In the genomic region with DNA sequence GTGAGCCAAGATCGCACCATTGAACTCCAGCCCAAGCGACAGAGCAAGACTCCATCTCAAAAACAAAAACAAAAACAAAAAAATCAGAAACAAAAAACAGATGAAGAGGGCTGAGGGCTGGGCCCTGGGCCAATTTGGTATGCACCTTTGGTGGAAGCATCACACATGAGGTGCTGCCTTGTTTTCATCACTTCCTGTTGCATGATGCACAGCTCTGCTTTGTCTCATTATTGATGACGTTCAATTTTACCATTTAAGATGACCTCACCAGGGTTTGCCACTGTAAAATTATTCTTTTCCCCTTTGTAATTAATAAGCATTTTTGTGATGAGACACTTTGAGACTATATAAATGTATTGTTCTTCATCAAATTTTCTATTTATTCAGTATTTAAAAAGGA, we compare ENCODE assay signal across 17 cellular contexts. TPM values are rescaled to one million over a fixed set of nuclear protein-coding genes. Genes with fewer than 3 reads are reported as not detected.
A peak's percentile ranks its signal among the peaks of the same experiment; 100 is the strongest.
DNase-seq lines count a peak whose midpoint lies in the region; ATAC-seq and TF ChIP-seq lines count a peak whose summit lies in the region.
"Had no signal": no experiment of that assay in that cellular context is flagged by ENCODE, and none has a peak within 500 bp of the region (broad histone marks: within the 10 kb centered on the region; RNA-seq: fewer than 3 reads in every experiment).

No MANE protein-coding gene starts in this region.

- H3K27me3 ChIP-seq in CD4-positive, alpha-beta memory T cell (ENCODE audit: insufficient read depth, low read length), result no peaks in the 10 kb centered on the region
- no peaks in the 10 kb centered on the region for H3K27me3 ChIP-seq in naive thymus-derived CD4-positive, alpha-beta T cell (ENCODE audit: control insufficient read depth in 2 of 2, insufficient read depth in 2 of 2, low read length in 2 of 2)
- H3K27me3 ChIP-seq in tibial nerve, result no peaks in the 10 kb centered on the region
- H3K27me3 ChIP-seq: BLaER1 treated with 17β-estradiol and CSF1 and Interleukin-3, amounts not matched to agents 10 nM and 100 nM had no signal

- no peak overlapping the region for H3K4me3 Mint-ChIP-seq in activated CD8-positive, alpha-beta memory T cell treated with anti-CD3 and anti-CD28 coated beads, Interleukin-2, amount 10 ng/mL, durations not matched to agents 7 days and 5 days
- H3K4me3 Mint-ChIP-seq in CD4-positive, alpha-beta memory T cell, result peak overlapping the region in 1 of 8 donors; percentile 31
- H3K4me3 Mint-ChIP-seq in activated CD8-positive, alpha-beta T cell treated with anti-CD3 and anti-CD28 coated beads for 36 hours, result no peak overlapping the region
- H3K4me3 Mint-ChIP-seq in naive thymus-derived CD4-positive, alpha-beta T cell, result peak overlapping the region in 3 of 10 donors; percentile 19 to 34 (median 32)
- H3K4me3 Mint-ChIP-seq in activated naive CD8-positive, alpha-beta T cell treated with anti-CD3 and anti-CD28 coated beads for 36 hours, result no peak overlapping the region

- TF ChIP-seq CTCF in activated CD8-positive, alpha-beta T cell treated with anti-CD3 and anti-CD28 coated beads for 36 hours (IDR thresholded peaks at IDR 0.05), result no peak
- no peak for TF ChIP-seq CTCF in tibial nerve (IDR thresholded peaks at IDR 0.05)

- peaks cover 9% of the 10 kb centered on the region for H3K36me3 Mint-ChIP-seq in activated CD8-positive, alpha-beta memory T cell treated with anti-CD3 and anti-CD28 coated beads, Interleukin-2, amount 10 ng/mL, durations not matched to agents 7 days and 5 days
- peaks cover 4 to 6% of the 10 kb centered on the region in 2 donors for H3K36me3 Mint-ChIP-seq in CD4-positive, alpha-beta memory T cell
- no peaks in the 10 kb centered on the region for H3K36me3 Mint-ChIP-seq in activated CD8-positive, alpha-beta T cell treated with anti-CD3 and anti-CD28 coated beads for 36 hours (ENCODE audit: low read depth)
- H3K36me3 Mint-ChIP-seq in naive thymus-derived CD4-positive, alpha-beta T cell, result peaks cover 3 to 44% (median 8%) of the 10 kb centered on the region in 5 donors
- H3K36me3 Mint-ChIP-seq in activated naive CD8-positive, alpha-beta T cell treated with anti-CD3 and anti-CD28 coated beads for 36 hours, result peaks cover 23% of the 10 kb centered on the region

- no peaks in the 10 kb centered on the region for H3K36me3 ChIP-seq in CD4-positive, alpha-beta memory T cell (ENCODE audit: insufficient read depth, low read length)
- no peaks in the 10 kb centered on the region for H3K36me3 ChIP-seq in naive thymus-derived CD4-positive, alpha-beta T cell (ENCODE audit: control insufficient read depth in 2 of 3, insufficient read depth in 3 of 3, low read length in 3 of 3)
- no peaks in the 10 kb centered on the region for H3K36me3 ChIP-seq in tibial nerve
- H3K36me3 ChIP-seq: BLaER1 treated with 17β-estradiol and CSF1 and Interleukin-3, amounts not matched to agents 10 nM and 100 nM had no signal

- no peak for TF ChIP-seq POLR2A in tibial nerve (IDR thresholded peaks at IDR 0.05)

- DNase-seq in activated CD8-positive, alpha-beta memory T cell treated with anti-CD3 and anti-CD28 coated beads, Interleukin-2, amount 10 ng/mL, durations not matched to agents 7 days and 5 days, result peak; percentile 41
- no peak for DNase-seq in activated CD8-positive, alpha-beta memory T cell treated with anti-CD3 and anti-CD28 coated beads, Interleukin-2, amount 50 U/mL, for 48 hours
- DNase-seq in CD4-positive, alpha-beta memory T cell, result peak in 1 of 5 donors; percentile 34
- DNase-seq in activated CD8-positive, alpha-beta T cell treated with anti-CD3 and anti-CD28 coated beads for 36 hours, result peak; percentile 39
- peak in 3 of 9 donors; percentile 28 to 45 (median 29) for DNase-seq in naive thymus-derived CD4-positive, alpha-beta T cell
- no peak for DNase-seq in tibial nerve (ENCODE audit: low spot score in 2 of 2)
- no peak for DNase-seq in activated naive CD8-positive, alpha-beta T cell treated with anti-CD3 and anti-CD28 coated beads for 36 hours
- DNase-seq: ACHN, COR-L47, DMS153, DMS79 treated with DMSO at 0.1 percent for 48 hours, EL, GM23248 had no signal

- peaks cover 24% of the 10 kb centered on the region for H3K4me1 Mint-ChIP-seq in activated CD8-positive, alpha-beta memory T cell treated with anti-CD3 and anti-CD28 coated beads, Interleukin-2, amount 10 ng/mL, durations not matched to agents 7 days and 5 days
- H3K4me1 Mint-ChIP-seq in CD4-positive, alpha-beta memory T cell, result peaks cover 35 to 57% (median 50%) of the 10 kb centered on the region in 4 donors
- H3K4me1 Mint-ChIP-seq in activated CD8-positive, alpha-beta T cell treated with anti-CD3 and anti-CD28 coated beads for 36 hours (ENCODE audit: low read depth), result peaks cover 42% of the 10 kb centered on the region
- H3K4me1 Mint-ChIP-seq in naive thymus-derived CD4-positive, alpha-beta T cell, result peaks cover 45 to 62% (median 58%) of the 10 kb centered on the region in 7 donors
- peaks cover 42% of the 10 kb centered on the region for H3K4me1 Mint-ChIP-seq in activated naive CD8-positive, alpha-beta T cell treated with anti-CD3 and anti-CD28 coated beads for 36 hours

- H3K27ac ChIP-seq in CD4-positive, alpha-beta memory T cell (ENCODE audit: low read depth, low read length), result no peak overlapping the region
- H3K27ac ChIP-seq in naive thymus-derived CD4-positive, alpha-beta T cell (ENCODE audit: low read depth, low read length), result no peak overlapping the region
- H3K27ac ChIP-seq in tibial nerve, result no peak overlapping the region
- H3K27ac ChIP-seq: BLaER1 treated with 17β-estradiol and CSF1 and Interleukin-3, amounts not matched to agents 10 nM and 100 nM; GM23248 had no signal

- POLR2A ChIA-PET in CD4-positive, alpha-beta memory T cell (lab: Charles Lee; ENCODE audit: partially characterized antibody), result interaction anchor here (0.7 to 2.7 kb wide), 5 partner anchors 10 to 142 kb away, joined by 3 to 6 read pairs (median 4); a partner anchor contains a TSS
- POLR2A ChIA-PET in activated CD8-positive, alpha-beta T cell treated with anti-CD3 and anti-CD28 coated beads for 36 hours (lab: Charles Lee), result no interaction called here
- POLR2A ChIA-PET in naive thymus-derived CD4-positive, alpha-beta T cell (lab: Charles Lee), result interaction anchor here (0.6 to 1.2 kb wide), 2 partner anchors 9 to 142 kb away, joined by 3 to 4 read pairs; no protein-coding TSS in a partner anchor

- peaks cover 47% of the 10 kb centered on the region for H3K4me1 ChIP-seq in CD4-positive, alpha-beta memory T cell (ENCODE audit: insufficient read depth, low read length)
- H3K4me1 ChIP-seq in naive thymus-derived CD4-positive, alpha-beta T cell (ENCODE audit: control insufficient read depth in 2 of 2, insufficient read depth in 2 of 2, low read length in 2 of 2), result peaks cover 18 to 40% of the 10 kb centered on the region in 2 donors
- peaks cover 0 to 5% (median 0%) of the 10 kb centered on the region in 4 donors for H3K4me1 ChIP-seq in tibial nerve

- CTCF ChIA-PET in activated CD8-positive, alpha-beta memory T cell treated with anti-CD3 and anti-CD28 coated beads, Interleukin-2, amount 10 ng/mL, durations not matched to agents 7 days and 5 days (lab: Charles Lee), result no interaction called here
- CTCF ChIA-PET in CD4-positive, alpha-beta memory T cell (lab: Charles Lee; ENCODE audit: partially characterized antibody), result interaction anchor here (1.7 kb wide), 1 partner anchor 141 kb away, joined by 7 read pairs; no protein-coding TSS in a partner anchor
- CTCF ChIA-PET in activated CD8-positive, alpha-beta T cell treated with anti-CD3 and anti-CD28 coated beads for 36 hours (lab: Charles Lee), result interaction anchor here (1.0 kb wide), 1 partner anchor 141 kb away, joined by 3 read pairs; no protein-coding TSS in a partner anchor
- CTCF ChIA-PET in naive thymus-derived CD4-positive, alpha-beta T cell (lab: Charles Lee), result no interaction called here

- H3K27ac Mint-ChIP-seq in activated CD8-positive, alpha-beta memory T cell treated with anti-CD3 and anti-CD28 coated beads, Interleukin-2, amount 10 ng/mL, durations not matched to agents 7 days and 5 days, result no peak overlapping the region
- peak overlapping the region in 4 of 7 donors; percentile 13 to 69 (median 41) for H3K27ac Mint-ChIP-seq in CD4-positive, alpha-beta memory T cell
- no peak overlapping the region for H3K27ac Mint-ChIP-seq in activated CD8-positive, alpha-beta T cell treated with anti-CD3 and anti-CD28 coated beads for 36 hours
- H3K27ac Mint-ChIP-seq in naive thymus-derived CD4-positive, alpha-beta T cell, result peak overlapping the region in 5 of 9 donors; percentile 4 to 92 (median 68)
- no peak overlapping the region for H3K27ac Mint-ChIP-seq in activated naive CD8-positive, alpha-beta T cell treated with anti-CD3 and anti-CD28 coated beads for 36 hours

- H3K4me3 ChIP-seq in CD4-positive, alpha-beta memory T cell (ENCODE audit: low read length in 2 of 2), result no peak overlapping the region
- no peak overlapping the region for H3K4me3 ChIP-seq in naive thymus-derived CD4-positive, alpha-beta T cell (ENCODE audit: low read length)
- no peak overlapping the region for H3K4me3 ChIP-seq in tibial nerve
- H3K4me3 ChIP-seq: BLaER1 treated with 17β-estradiol and CSF1 and Interleukin-3, amounts not matched to agents 10 nM and 100 nM; GM23248 had no signal

- no peaks in the 10 kb centered on the region for H3K9me3 Mint-ChIP-seq in activated CD8-positive, alpha-beta memory T cell treated with anti-CD3 and anti-CD28 coated beads, Interleukin-2, amount 10 ng/mL, durations not matched to agents 7 days and 5 days (ENCODE audit: low read depth)
- H3K9me3 Mint-ChIP-seq in CD4-positive, alpha-beta memory T cell, result peaks cover 0 to 4% (median 2%) of the 10 kb centered on the region in 8 donors
- peaks cover 7% of the 10 kb centered on the region for H3K9me3 Mint-ChIP-seq in activated CD8-positive, alpha-beta T cell treated with anti-CD3 and anti-CD28 coated beads for 36 hours
- H3K9me3 Mint-ChIP-seq in naive thymus-derived CD4-positive, alpha-beta T cell, result peaks cover 0 to 36% (median 8%) of the 10 kb centered on the region in 11 donors
- peaks cover 20% of the 10 kb centered on the region for H3K9me3 Mint-ChIP-seq in activated naive CD8-positive, alpha-beta T cell treated with anti-CD3 and anti-CD28 coated beads for 36 hours

- no peak for TF ChIP-seq EP300 in tibial nerve (IDR thresholded peaks at IDR 0.05)

- no peak for ATAC-seq in activated CD8-positive, alpha-beta memory T cell treated with anti-CD3 and anti-CD28 coated beads, Interleukin-2, amount 10 ng/mL, durations not matched to agents 7 days and 5 days
- ATAC-seq in activated CD8-positive, alpha-beta T cell treated with anti-CD3 and anti-CD28 coated beads for 36 hours, result peak; percentile 29
- ATAC-seq in naive thymus-derived CD4-positive, alpha-beta T cell, result no peak
- ATAC-seq in GM18861 (IDR thresholded peaks at IDR 0.05; ENCODE audit: unreplicated experiment), result no peak
- ATAC-seq: HCT116, HepG2 had no signal

- no peaks in the 10 kb centered on the region for H3K9me3 ChIP-seq in CD4-positive, alpha-beta memory T cell (ENCODE audit: control insufficient read depth in 1 of 2, low read length in 2 of 2)
- no peaks in the 10 kb centered on the region for H3K9me3 ChIP-seq in naive thymus-derived CD4-positive, alpha-beta T cell (ENCODE audit: control insufficient read depth in 2 of 3, low read length in 3 of 3)
- H3K9me3 ChIP-seq in tibial nerve, result peaks cover 0 to 19% (median 0%) of the 10 kb centered on the region in 4 donors

- peaks cover 10% of the 10 kb centered on the region for H3K27me3 Mint-ChIP-seq in activated CD8-positive, alpha-beta memory T cell treated with anti-CD3 and anti-CD28 coated beads, Interleukin-2, amount 10 ng/mL, durations not matched to agents 7 days and 5 days
- H3K27me3 Mint-ChIP-seq in CD4-positive, alpha-beta memory T cell, result no peaks in the 10 kb centered on the region
- H3K27me3 Mint-ChIP-seq in activated CD8-positive, alpha-beta T cell treated with anti-CD3 and anti-CD28 coated beads for 36 hours, result no peaks in the 10 kb centered on the region
- peaks cover 0 to 9% (median 0%) of the 10 kb centered on the region in 5 donors for H3K27me3 Mint-ChIP-seq in naive thymus-derived CD4-positive, alpha-beta T cell
- no peaks in the 10 kb centered on the region for H3K27me3 Mint-ChIP-seq in activated naive CD8-positive, alpha-beta T cell treated with anti-CD3 and anti-CD28 coated beads for 36 hours

- intact Hi-C loops in CD4-positive, alpha-beta memory T cell (cut with micrococcal nuclease), result no loop called here
- intact Hi-C loops in activated CD8-positive, alpha-beta T cell treated with anti-CD3 and anti-CD28 coated beads for 36 hours (cut with micrococcal nuclease), result no loop called here
- intact Hi-C loops in naive thymus-derived CD4-positive, alpha-beta T cell (cut with micrococcal nuclease), result loop anchor here in 1 of 2 donors (1.0 kb wide), 1 partner anchor 9 kb away; a partner anchor contains a TSS

- WGBS in tibial nerve, 2 donors, result 82 to 89% methylated on average over 3 of the region's 3 CpGs

RNA-seq across cellular contexts. Expression of a gene that starts 9.8 kb away (rescaled TPM):
- total RNA-seq in activated CD8-positive, alpha-beta memory T cell treated with anti-CD3 and anti-CD28 coated beads, Interleukin-2, amount 10 ng/mL, durations not matched to agents 7 days and 5 days, result 10 to 100 TPM; 45.8 to 54.9 TPM
- 10 to 100 TPM; 76.5 to 77.7 TPM for total RNA-seq in CD4-positive, alpha-beta memory T cell
- polyA plus RNA-seq in CD4-positive, alpha-beta memory T cell, result 10 to 100 TPM; 78.0 to 81.1 TPM
- total RNA-seq in activated CD8-positive, alpha-beta T cell treated with anti-CD3 and anti-CD28 coated beads for 36 hours, result 10 to 100 TPM; 34.3 to 38.6 TPM
- total RNA-seq in naive thymus-derived CD4-positive, alpha-beta T cell, result 10 to 100 TPM; 44.9 to 85.8 (median 60.8) TPM
- polyA plus RNA-seq in naive thymus-derived CD4-positive, alpha-beta T cell, result 10 to 100 TPM; 77.3 to 90.2 TPM
- total RNA-seq in tibial nerve, result 10 to 100 TPM; 12.3 to 47.4 (median 29.4) TPM
- total RNA-seq in activated naive CD8-positive, alpha-beta T cell treated with anti-CD3 and anti-CD28 coated beads for 36 hours, result 10 to 100 TPM; 36.9 to 43.7 TPM

RNA-seq across cellular contexts. Expression of a gene that starts 46.2 kb away (rescaled TPM):
- 10 to 100 TPM; 30.9 to 34.9 TPM for total RNA-seq in activated CD8-positive, alpha-beta memory T cell treated with anti-CD3 and anti-CD28 coated beads, Interleukin-2, amount 10 ng/mL, durations not matched to agents 7 days and 5 days
- total RNA-seq in CD4-positive, alpha-beta memory T cell, result 10 to 100 TPM; 30.6 to 36.4 TPM
- polyA plus RNA-seq in CD4-positive, alpha-beta memory T cell, result 10 to 100 TPM; 53.3 to 61.8 TPM
- 10 to 100 TPM; 25.0 to 30.5 TPM for total RNA-seq in activated CD8-positive, alpha-beta T cell treated with anti-CD3 and anti-CD28 coated beads for 36 hours
- 10 to 100 TPM; 17.6 to 35.0 (median 27.2) TPM for total RNA-seq in naive thymus-derived CD4-positive, alpha-beta T cell
- 10 to 100 TPM; 47.2 to 51.4 TPM for polyA plus RNA-seq in naive thymus-derived CD4-positive, alpha-beta T cell
- 10 to 100 TPM; 17.5 to 27.3 (median 21.3) TPM for total RNA-seq in tibial nerve
- total RNA-seq in activated naive CD8-positive, alpha-beta T cell treated with anti-CD3 and anti-CD28 coated beads for 36 hours, result 10 to 100 TPM; 25.3 to 25.9 TPM

Comparison
In these comparisons a context has a peak if more than half of its experiments do, and no peak if none do; other contexts are left out.
1. DNase-seq: peak in activated CD8-positive, alpha-beta memory T cell treated with anti-CD3 and anti-CD28 coated beads, Interleukin-2, amount 10 ng/mL, durations not matched to agents 7 days and 5 days (single experiment) and activated CD8-positive, alpha-beta T cell treated with anti-CD3 and anti-CD28 coated beads for 36 hours (single experiment); none in activated CD8-positive, alpha-beta memory T cell treated with anti-CD3 and anti-CD28 coated beads, Interleukin-2, amount 50 U/mL, for 48 hours (single experiment), tibial nerve (0 of 2) and activated naive CD8-positive, alpha-beta T cell treated with anti-CD3 and anti-CD28 coated beads for 36 hours (single experiment).
2. H3K27ac Mint-ChIP-seq: peak in CD4-positive, alpha-beta memory T cell (4 of 7) and naive thymus-derived CD4-positive, alpha-beta T cell (5 of 9); none in activated CD8-positive, alpha-beta memory T cell treated with anti-CD3 and anti-CD28 coated beads, Interleukin-2, amount 10 ng/mL, durations not matched to agents 7 days and 5 days (single experiment), activated CD8-positive, alpha-beta T cell treated with anti-CD3 and anti-CD28 coated beads for 36 hours (single experiment) and activated naive CD8-positive, alpha-beta T cell treated with anti-CD3 and anti-CD28 coated beads for 36 hours (single experiment).
3. CTCF ChIA-PET loops: an anchor here in CD4-positive, alpha-beta memory T cell (1.7 kb wide) and activated CD8-positive, alpha-beta T cell treated with anti-CD3 and anti-CD28 coated beads for 36 hours (1.0 kb wide); none called in activated CD8-positive, alpha-beta memory T cell treated with anti-CD3 and anti-CD28 coated beads, Interleukin-2, amount 10 ng/mL, durations not matched to agents 7 days and 5 days and naive thymus-derived CD4-positive, alpha-beta T cell.